ENCODE assay signal across 8 cellular contexts in genomic region chr3:109532257-109533216, GRCh38.
A peak's percentile ranks its signal among the peaks of the same experiment; 100 is the strongest.
DNase-seq lines count a peak whose midpoint lies in the region; FAIRE-seq lines count a peak whose summit lies in the region.

No MANE protein-coding gene starts in this region.

- DNase-seq in NCI-H2081 (lab: John Stamatoyannopoulos, UW): peak; percentile 56 to 67
- no peak for DNase-seq in NCI-H2081 treated with DMSO at 0.1 percent for 48 hours (lab: John Stamatoyannopoulos, UW)
- DNase-seq in NCI-H524 (lab: John Stamatoyannopoulos, UW): peak; percentile 71 to 84
- DNase-seq in activated T-cell treated with anti-CD3 and anti-CD28 coated beads for 1 hour (ENCODE audit: low read depth): peak; percentile 19
- DNase-seq in glomerular visceral epithelial cell (ENCODE audit: extremely low spot score): peak; percentile 67
- DNase-seq in stimulated activated CD4-positive, alpha-beta T cell treated with anti-CD3 and anti-CD28 coated beads, Interleukin-15, amount 100 ng/mL, for 24 hours: peak; percentile 53
- no peak for DNase-seq in NCI-H2196 (lab: John Stamatoyannopoulos, UW; ENCODE audit: unreplicated experiment)
- DNase-seq in HTR-8/SVneo (ENCODE audit: insufficient read length, low spot score): no peak

- FAIRE-seq in HTR-8/SVneo (lab: Jason Lieb, UNC): no peak

Comparison
In these comparisons a context has a peak if more than half of its experiments do, and no peak if none do; other contexts are left out.
1. DNase-seq: peak in NCI-H2081 (2 of 2), NCI-H524 (2 of 2), activated T-cell treated with anti-CD3 and anti-CD28 coated beads for 1 hour (single experiment), glomerular visceral epithelial cell (single experiment) and stimulated activated CD4-positive, alpha-beta T cell treated with anti-CD3 and anti-CD28 coated beads, Interleukin-15, amount 100 ng/mL, for 24 hours (single experiment); none in NCI-H2081 treated with DMSO at 0.1 percent for 48 hours (single experiment), NCI-H2196 (single experiment) and HTR-8/SVneo (single experiment).